In genomic region chr20:382291-383115, GRCh38 we compare ENCODE assay signal across 8 cellular contexts. TPM values are rescaled to one million over a fixed set of nuclear protein-coding genes. Genes with fewer than 3 reads are reported as not detected.
DNase-seq lines count a peak whose midpoint lies in the region; ATAC-seq and TF ChIP-seq lines count a peak whose summit lies in the region.

No MANE protein-coding gene starts in this region.

- peaks cover 5% of the 10 kb centered on the region for H3K4me1 ChIP-seq in CD8-positive, alpha-beta memory T cell (ENCODE audit: insufficient read depth, low read length)
- peaks cover 0 to 6% (median 0%) of the 10 kb centered on the region in 4 donors for H3K4me1 ChIP-seq in right lobe of liver

- in situ Hi-C loops in astrocyte of the cerebellum (cut with HindIII; ENCODE audit: low sequenced_read_pairs), result loop anchor here (5.0 kb wide), 1 partner anchor 50 kb away; no protein-coding TSS in a partner anchor

- CTCF ChIA-PET in CD8-positive, alpha-beta memory T cell (lab: Charles Lee), result interaction anchor here (0.9 to 4.5 kb wide), 4 partner anchors 8 to 24 kb away, joined by 3 to 17 read pairs (median 4); no protein-coding TSS in a partner anchor

- no peak for DNase-seq in CD8-positive, alpha-beta memory T cell
- no peak for DNase-seq in astrocyte of the cerebellum (ENCODE audit: low read depth)
- no peak for DNase-seq in right lobe of liver
- DNase-seq in kidney glomerular epithelial cell (lab: John Stamatoyannopoulos, UW), result no peak
- no peak for DNase-seq in foreskin melanocyte
- DNase-seq in iPS-NIHi11 (ENCODE audit: low spot score), result no peak

- H3K27ac ChIP-seq in CD8-positive, alpha-beta memory T cell (ENCODE audit: low read depth, low read length), result peak overlapping the region; percentile 48
- H3K27ac ChIP-seq in right lobe of liver, result peak overlapping the region; percentile 33 to 89 (median 33)

- no peaks in the 10 kb centered on the region for H3K9me3 ChIP-seq in CD8-positive, alpha-beta memory T cell (ENCODE audit: low read length)
- no peaks in the 10 kb centered on the region for H3K9me3 ChIP-seq in right lobe of liver

- peak overlapping the region; percentile 78 to 93 (median 85) for H3K4me3 Mint-ChIP-seq in CD8-positive, alpha-beta memory T cell

- peak overlapping the region; percentile 56 to 88 (median 84) for H3K27ac Mint-ChIP-seq in CD8-positive, alpha-beta memory T cell

- 29% methylated on average over 4 of the region's 8 CpGs for WGBS in right lobe of liver (ENCODE audit: insufficient coverage, low coverage, low lambda C conversion rate, missing lambda C conversion rate)

- no peaks in the 10 kb centered on the region for H3K36me3 ChIP-seq in CD8-positive, alpha-beta memory T cell (ENCODE audit: insufficient read depth, low read length)
- peaks cover 0 to 6% (median 0%) of the 10 kb centered on the region in 4 donors for H3K36me3 ChIP-seq in right lobe of liver

- no peaks in the 10 kb centered on the region for H3K9me3 Mint-ChIP-seq in CD8-positive, alpha-beta memory T cell

- peak; percentile 3 for ATAC-seq in HG03045 (IDR thresholded peaks at IDR 0.05; ENCODE audit: unreplicated experiment)
- ATAC-seq in right lobe of liver, result peak; percentile 27 to 49 (median 36)
- ATAC-seq in HG02981 (IDR thresholded peaks at IDR 0.05; ENCODE audit: unreplicated experiment), result no peak

- POLR2A ChIA-PET in CD8-positive, alpha-beta memory T cell (lab: Charles Lee), result interaction anchor here (1.2 kb wide), 1 partner anchor 25 kb away, joined by 3 read pairs; no protein-coding TSS in a partner anchor

- peaks cover 1 to 16% (median 5%) of the 10 kb centered on the region in 3 donors for H3K4me1 Mint-ChIP-seq in CD8-positive, alpha-beta memory T cell

- TF ChIP-seq POLR2A in right lobe of liver (IDR thresholded peaks at IDR 0.05), result peak; percentile 31

- peaks cover 0 to 11% (median 2%) of the 10 kb centered on the region in 3 donors for H3K36me3 Mint-ChIP-seq in CD8-positive, alpha-beta memory T cell

- H3K4me3 ChIP-seq in CD8-positive, alpha-beta memory T cell (ENCODE audit: low read length), result peak overlapping the region; percentile 11
- peak overlapping the region; percentile 51 for H3K4me3 ChIP-seq in astrocyte of the cerebellum (ENCODE audit: low read depth, low read length)
- H3K4me3 ChIP-seq in right lobe of liver, result peak overlapping the region in 2 of 3 donors; percentile 12 to 85

- H3K27me3 Mint-ChIP-seq in CD8-positive, alpha-beta memory T cell, result peaks cover 0 to 2% of the 10 kb centered on the region in 2 donors

- intact Hi-C loops in right lobe of liver (cut with DNase I), result no loop called here

- H3K27me3 ChIP-seq in CD8-positive, alpha-beta memory T cell (ENCODE audit: insufficient read depth, low read length, poor library complexity, severe bottlenecking), result no peaks in the 10 kb centered on the region
- H3K27me3 ChIP-seq in right lobe of liver, result no peaks in the 10 kb centered on the region

- TF ChIP-seq CTCF in astrocyte of the cerebellum (IDR thresholded peaks at IDR 0.05; ENCODE audit: low read depth, low read length, missing control alignments) (no peak), right lobe of liver (IDR thresholded peaks at IDR 0.05) (no peak)

RNA-seq across cellular contexts. Expression of gene TRIB3, which starts 1.9 kb away (rescaled TPM):
- 10 to 100 TPM; 24.6 to 28.7 TPM for total RNA-seq in CD8-positive, alpha-beta memory T cell
- polyA plus RNA-seq in CD8-positive, alpha-beta memory T cell, result 12.0 TPM
- 100 to 1,000 TPM in 2 of 6 experiments, 10 to 100 TPM in 4; 15.1 to 139 (median 34.1) TPM for total RNA-seq in right lobe of liver

RNA-seq across cellular contexts. Expression of gene RBCK1, which starts 25.6 kb away (rescaled TPM):
- 10 to 100 TPM; 83.7 to 90.5 TPM for total RNA-seq in CD8-positive, alpha-beta memory T cell
- 95.7 TPM for polyA plus RNA-seq in CD8-positive, alpha-beta memory T cell
- 100 to 1,000 TPM in 2 of 6 experiments, 10 to 100 TPM in 4; 63.1 to 113 (median 85.6) TPM for total RNA-seq in right lobe of liver

RNA-seq across cellular contexts. Expression of gene NRSN2, which starts 35.6 kb away (rescaled TPM):
- total RNA-seq in CD8-positive, alpha-beta memory T cell, result 1 to 10 TPM; 7.6 to 9.5 TPM
- polyA plus RNA-seq in CD8-positive, alpha-beta memory T cell, result 1.0 TPM
- 1 to 10 TPM; 1.3 to 4.1 (median 1.9) TPM for total RNA-seq in right lobe of liver

RNA-seq across cellular contexts. Expression of gene SOX12, which starts 57.2 kb away (rescaled TPM):
- 1 to 10 TPM; 4.7 to 5.1 TPM for total RNA-seq in CD8-positive, alpha-beta memory T cell
- 0.64 TPM for polyA plus RNA-seq in CD8-positive, alpha-beta memory T cell
- total RNA-seq in right lobe of liver, result 1 to 10 TPM; 3.6 to 6.4 (median 4.6) TPM
